In the genomic region with DNA sequence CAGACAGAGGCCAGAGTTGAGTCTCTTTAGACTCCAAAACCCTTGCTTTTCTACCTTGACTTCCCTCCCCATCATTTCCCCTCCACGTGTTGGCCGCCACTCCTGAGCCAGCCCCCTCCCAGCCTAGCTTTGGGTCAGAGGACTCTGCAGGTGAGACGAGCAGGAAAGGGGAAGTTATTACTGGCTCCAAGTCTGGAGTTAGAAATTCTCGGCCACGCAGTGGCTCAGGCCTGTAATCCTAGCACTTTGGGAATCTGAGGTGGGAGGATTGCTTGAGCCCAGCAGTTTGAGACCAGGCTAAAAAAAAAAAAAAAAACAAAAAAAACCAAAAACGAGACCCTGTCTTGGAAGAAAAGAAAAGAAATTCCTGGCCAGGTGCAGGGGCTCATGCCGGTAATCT, we compare ENCODE assay signal across 42 cellular contexts. TPM values are rescaled to one million over a fixed set of nuclear protein-coding genes. Genes with fewer than 3 reads are reported as not detected.
"Had no signal": no experiment of that assay in that cellular context is flagged by ENCODE, and none has a peak within 500 bp of the region (broad histone marks: within the 10 kb centered on the region; RNA-seq: fewer than 3 reads in every experiment).

No MANE protein-coding gene starts in this region.

- H3K36me3 Mint-ChIP-seq: activated naive CD4-positive, alpha-beta T cell treated with anti-CD3 and anti-CD28 coated beads, Interleukin-2, amount 10 ng/mL, durations not matched to agents 7 days and 5 days; activated naive CD4-positive, alpha-beta T cell treated with anti-CD3 and anti-CD28 coated beads, Interleukin-2, amount 50 U/mL, for 24 hours; activated naive CD4-positive, alpha-beta T cell treated with anti-CD3 and anti-CD28 coated beads, Interleukin-2, amount 50 U/mL, for 72 hours; activated naive CD8-positive, alpha-beta T cell treated with anti-CD3 and anti-CD28 coated beads for 36 hours; activated naive CD8-positive, alpha-beta T cell treated with anti-CD3 and anti-CD28 coated beads, Interleukin-2, amount 10 ng/mL, durations not matched to agents 7 days and 5 days; brain had no signal

- H3K4me3 Mint-ChIP-seq: activated naive CD4-positive, alpha-beta T cell treated with anti-CD3 and anti-CD28 coated beads for 36 hours; activated naive CD4-positive, alpha-beta T cell treated with anti-CD3 and anti-CD28 coated beads, Interleukin-2, amount 10 ng/mL, durations not matched to agents 7 days and 5 days; activated naive CD4-positive, alpha-beta T cell treated with anti-CD3 and anti-CD28 coated beads, Interleukin-2, amount 50 U/mL, for 24 hours; activated naive CD8-positive, alpha-beta T cell; activated naive CD8-positive, alpha-beta T cell treated with anti-CD3 and anti-CD28 coated beads for 36 hours; activated naive CD8-positive, alpha-beta T cell treated with anti-CD3 and anti-CD28 coated beads, Interleukin-2, amount 10 ng/mL, durations not matched to agents 7 days and 5 days; activated naive CD8-positive, alpha-beta T cell treated with anti-CD3 and anti-CD28 coated beads, Interleukin-2, amount 50 U/mL, for 24 hours; activated T-cell treated with anti-CD3 and anti-CD28 coated beads, Interleukin-2, amount 50 U/mL, for 24 hours; activated T-cell treated with anti-CD3 and anti-CD28 coated beads, Interleukin-2, amount 50 U/mL, for 4 hours; activated T-cell treated with anti-CD3 and anti-CD28 coated beads, Interleukin-2, amount 50 U/mL, for 72 hours; activated T-helper 1 cell treated with anti-CD3 and anti-CD28 coated beads, Interleukin-12 subunit alpha, Interleukin-12 subunit beta, Interleukin-2, Interleukin-4 antibody, amounts not matched to agents 30 ng/mL and 10 ng/mL and 1 ng/mL, durations not matched to agents 14 hours and 24 hours and 36 hours; activated T-helper 17 cell treated with anti-CD3 and anti-CD28 coated beads, Interleukin-2, amount 50 U/mL, for 72 hours; brain; central memory CD8-positive, alpha-beta T cell had no signal

- H3K9me3 Mint-ChIP-seq: activated naive CD4-positive, alpha-beta T cell treated with anti-CD3 and anti-CD28 coated beads for 36 hours; activated naive CD4-positive, alpha-beta T cell treated with anti-CD3 and anti-CD28 coated beads, Interleukin-2, amount 10 ng/mL, durations not matched to agents 7 days and 5 days; activated naive CD4-positive, alpha-beta T cell treated with anti-CD3 and anti-CD28 coated beads, Interleukin-2, amount 50 U/mL, for 24 hours; activated naive CD4-positive, alpha-beta T cell treated with anti-CD3 and anti-CD28 coated beads, Interleukin-2, amount 50 U/mL, for 72 hours; activated naive CD8-positive, alpha-beta T cell treated with anti-CD3 and anti-CD28 coated beads for 36 hours; activated naive CD8-positive, alpha-beta T cell treated with anti-CD3 and anti-CD28 coated beads, Interleukin-2, amount 10 ng/mL, durations not matched to agents 7 days and 5 days; activated naive CD8-positive, alpha-beta T cell treated with anti-CD3 and anti-CD28 coated beads, Interleukin-2, amount 50 U/mL, for 24 hours; activated T-cell treated with anti-CD3 and anti-CD28 coated beads, Interleukin-2, amount 50 U/mL, for 24 hours; activated T-cell treated with anti-CD3 and anti-CD28 coated beads, Interleukin-2, amount 50 U/mL, for 4 hours; activated T-cell treated with anti-CD3 and anti-CD28 coated beads, Interleukin-2, amount 50 U/mL, for 72 hours; activated T-helper 1 cell treated with anti-CD3 and anti-CD28 coated beads, Interleukin-12 subunit alpha, Interleukin-12 subunit beta, Interleukin-2, Interleukin-4 antibody, amounts not matched to agents 30 ng/mL and 10 ng/mL and 1 ng/mL, durations not matched to agents 14 hours and 24 hours and 36 hours; activated T-helper 17 cell treated with anti-CD3 and anti-CD28 coated beads, Interleukin-2, amount 50 U/mL, for 72 hours; activated T-helper 2 cell treated with anti-CD3 and anti-CD28 coated beads, Interferon-gamma antibody, Interleukin-2, Interleukin-4, amounts not matched to agents 10 μg/mL and 5 μg/mL and 100 μg/mL, durations not matched to agents 14 hours and 24 hours and 36 hours; brain; central memory CD8-positive, alpha-beta T cell had no signal

- H3K9me3 ChIP-seq: adrenal gland, ascending aorta, body of pancreas, breast epithelium had no signal

- H3K4me1 ChIP-seq: adrenal gland, breast epithelium had no signal

- H3K27ac Mint-ChIP-seq: activated naive CD4-positive, alpha-beta T cell treated with anti-CD3 and anti-CD28 coated beads for 36 hours; activated naive CD4-positive, alpha-beta T cell treated with anti-CD3 and anti-CD28 coated beads, Interleukin-2, amount 10 ng/mL, durations not matched to agents 7 days and 5 days; activated naive CD4-positive, alpha-beta T cell treated with anti-CD3 and anti-CD28 coated beads, Interleukin-2, amount 50 U/mL, for 24 hours; activated naive CD8-positive, alpha-beta T cell; activated naive CD8-positive, alpha-beta T cell treated with anti-CD3 and anti-CD28 coated beads for 36 hours; activated naive CD8-positive, alpha-beta T cell treated with anti-CD3 and anti-CD28 coated beads, Interleukin-2, amount 10 ng/mL, durations not matched to agents 7 days and 5 days; activated naive CD8-positive, alpha-beta T cell treated with anti-CD3 and anti-CD28 coated beads, Interleukin-2, amount 50 U/mL, for 24 hours; activated T-cell treated with anti-CD3 and anti-CD28 coated beads, Interleukin-2, amount 50 U/mL, for 24 hours; activated T-cell treated with anti-CD3 and anti-CD28 coated beads, Interleukin-2, amount 50 U/mL, for 72 hours; activated T-helper 1 cell treated with anti-CD3 and anti-CD28 coated beads, Interleukin-12 subunit alpha, Interleukin-12 subunit beta, Interleukin-2, Interleukin-4 antibody, amounts not matched to agents 30 ng/mL and 10 ng/mL and 1 ng/mL, durations not matched to agents 14 hours and 24 hours and 36 hours; activated T-helper 17 cell treated with anti-CD3 and anti-CD28 coated beads, Interleukin-2, amount 50 U/mL, for 72 hours; activated T-helper 2 cell treated with anti-CD3 and anti-CD28 coated beads, Interferon-gamma antibody, Interleukin-2, Interleukin-4, amounts not matched to agents 10 μg/mL and 5 μg/mL and 100 μg/mL, durations not matched to agents 14 hours and 24 hours and 36 hours; brain had no signal

- DNase-seq: activated effector memory CD4-positive, alpha-beta T cell treated with anti-CD3 and anti-CD28 coated beads, Interleukin-2, amount 50 U/mL, for 16 hours; activated effector memory CD4-positive, alpha-beta T cell treated with Interleukin-2 at 50 U/mL for 16 hours; activated gamma-delta T cell; activated gamma-delta T cell treated with Interleukin-2 at 50 U/mL for 16 hours; activated naive CD4-positive, alpha-beta T cell; activated naive CD4-positive, alpha-beta T cell treated with anti-CD3 and anti-CD28 coated beads for 36 hours; activated naive CD4-positive, alpha-beta T cell treated with anti-CD3 and anti-CD28 coated beads, Interleukin-2, amount 10 ng/mL, durations not matched to agents 7 days and 5 days; activated naive CD4-positive, alpha-beta T cell treated with anti-CD3 and anti-CD28 coated beads, Interleukin-2, amount 50 U/mL, for 16 hours; activated naive CD4-positive, alpha-beta T cell treated with Interleukin-2 at 50 U/mL for 16 hours; activated naive CD8-positive, alpha-beta T cell treated with anti-CD3 and anti-CD28 coated beads for 36 hours; activated naive CD8-positive, alpha-beta T cell treated with anti-CD3 and anti-CD28 coated beads, Interleukin-2, amount 10 ng/mL, durations not matched to agents 7 days and 5 days; activated naive CD8-positive, alpha-beta T cell treated with anti-CD3 and anti-CD28 coated beads, Interleukin-2, amount 50 U/mL, for 24 hours; activated T-cell treated with anti-CD3 and anti-CD28 coated beads, Interleukin-2, amount 50 U/mL, for 24 hours; activated T-cell treated with anti-CD3 and anti-CD28 coated beads, Interleukin-2, amount 50 U/mL, for 4 hours; activated T-cell treated with anti-CD3 and anti-CD28 coated beads, Interleukin-2, amount 50 U/mL, for 48 hours; activated T-cell treated with anti-CD3 and anti-CD28 coated beads, Interleukin-2, amount 50 U/mL, for 72 hours; adrenal gland; amniotic stem cell; amygdala; anterior cingulate cortex; aorta; body of pancreas; brain microvascular endothelial cell; caudate nucleus; central memory CD4-positive, alpha-beta T cell; cerebellar nuclear complex had no signal

- H3K36me3 ChIP-seq: adrenal gland, ascending aorta, brain microvascular endothelial cell, breast epithelium, cardiac muscle cell had no signal

- ATAC-seq: activated naive CD4-positive, alpha-beta T cell treated with anti-CD3 and anti-CD28 coated beads, Interleukin-2, amount 50 U/mL, for 72 hours; activated naive CD8-positive, alpha-beta T cell treated with anti-CD3 and anti-CD28 coated beads, Interleukin-2, amount 50 U/mL, for 24 hours; activated T-cell treated with anti-CD3 and anti-CD28 coated beads, Interleukin-2, amount 50 U/mL, for 4 hours; activated T-cell treated with anti-CD3 and anti-CD28 coated beads, Interleukin-2, amount 50 U/mL, for 72 hours; activated T-helper 17 cell treated with anti-CD3 and anti-CD28 coated beads, Interleukin-2, amount 50 U/mL, for 72 hours; body of pancreas had no signal

- H3K27ac ChIP-seq: adrenal gland, ascending aorta, body of pancreas, brain microvascular endothelial cell, breast epithelium, cardiac muscle cell had no signal

- H3K4me3 ChIP-seq: adrenal gland, ascending aorta, body of pancreas, breast epithelium, cardiac muscle cell had no signal

RNA-seq across cellular contexts. Expression of gene VSX2, which starts 8.8 kb away (rescaled TPM):
- total RNA-seq: activated naive CD4-positive, alpha-beta T cell treated with anti-CD3 and anti-CD28 coated beads for 36 hours; activated naive CD4-positive, alpha-beta T cell treated with anti-CD3 and anti-CD28 coated beads, Interleukin-2, amount 50 U/mL, for 72 hours; activated naive CD8-positive, alpha-beta T cell treated with anti-CD3 and anti-CD28 coated beads for 36 hours; activated naive CD8-positive, alpha-beta T cell treated with anti-CD3 and anti-CD28 coated beads, Interleukin-2, amount 10 ng/mL, durations not matched to agents 7 days and 5 days; activated T-cell treated with anti-CD3 and anti-CD28 coated beads, Interleukin-2, amount 50 U/mL, for 4 hours; activated T-cell treated with anti-CD3 and anti-CD28 coated beads, Interleukin-2, amount 50 U/mL, for 72 hours; activated T-helper 1 cell treated with anti-CD3 and anti-CD28 coated beads, Interleukin-12 subunit alpha, Interleukin-12 subunit beta, Interleukin-2, Interleukin-4 antibody, amounts not matched to agents 30 ng/mL and 10 ng/mL and 1 ng/mL, durations not matched to agents 14 hours and 24 hours and 36 hours; activated T-helper 17 cell treated with anti-CD3 and anti-CD28 coated beads, Interleukin-2, amount 50 U/mL, for 72 hours; activated T-helper 2 cell treated with anti-CD3 and anti-CD28 coated beads, Interferon-gamma antibody, Interleukin-2, Interleukin-4, amounts not matched to agents 10 μg/mL and 5 μg/mL and 100 μg/mL, durations not matched to agents 14 hours and 24 hours and 36 hours; adrenal gland; aorta; ascending aorta; astrocyte; body of pancreas; breast epithelium; bronchial epithelial cell; cardiac muscle cell; cardiac septum; cerebellum; chondrocyte had no signal
